8 cellular contexts compared by ENCODE assay signal in the genomic region with DNA sequence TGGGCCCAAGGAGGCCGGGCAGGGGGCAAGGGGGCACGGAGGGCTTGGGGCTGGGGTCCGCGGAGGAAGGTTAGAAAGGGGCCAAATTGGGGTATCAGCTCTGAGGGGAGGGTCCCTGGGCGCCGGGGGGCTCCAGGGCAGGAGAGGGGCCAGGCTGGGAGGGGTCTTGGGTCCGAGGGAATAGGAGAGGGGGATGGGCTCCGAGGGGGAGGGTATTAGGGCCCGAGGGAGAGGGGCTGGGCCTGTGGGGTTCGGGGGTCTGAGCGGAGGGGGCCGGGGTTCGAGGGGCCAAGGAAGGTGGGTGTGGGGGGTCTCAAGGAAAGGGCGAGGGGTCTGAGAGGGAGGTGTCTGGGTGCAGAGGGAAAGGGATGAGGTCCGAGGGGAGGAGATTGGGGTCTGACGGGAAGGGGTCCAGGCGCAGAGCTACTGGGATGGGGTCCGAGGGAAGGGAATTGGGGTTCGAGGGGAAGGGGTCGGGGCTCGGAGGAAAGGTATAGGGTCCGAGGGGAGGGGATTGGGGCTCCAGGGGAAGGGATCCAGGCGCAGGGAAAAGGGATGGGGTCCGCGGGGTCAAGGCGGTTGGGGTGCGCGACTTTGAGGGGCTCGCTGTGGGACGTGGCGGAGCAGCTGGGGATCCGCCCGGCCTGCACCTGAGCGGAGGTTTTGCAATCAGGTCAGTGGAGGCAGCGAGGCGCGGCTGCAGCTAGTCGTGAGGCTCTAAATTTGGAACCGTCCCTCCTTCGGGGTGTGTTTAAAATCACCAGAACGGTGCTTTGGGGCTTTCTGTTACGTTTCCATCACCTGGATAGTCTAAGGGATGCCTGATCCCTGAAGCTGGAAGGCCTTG. TPM values are rescaled to one million over a fixed set of nuclear protein-coding genes. Genes with fewer than 3 reads are reported as not detected.
A peak's percentile ranks its signal among the peaks of the same experiment; 100 is the strongest.
DNase-seq lines count a peak whose midpoint lies in the region; FAIRE-seq and TF ChIP-seq lines count a peak whose summit lies in the region.

No MANE protein-coding gene starts in this region.

- peak overlapping the region; percentile 78 for H3K27ac ChIP-seq in SJCRH30

- H3K4me3 Mint-ChIP-seq in progenitor cell of endocrine pancreas (ENCODE audit: low read depth), result peak overlapping the region; percentile 80

- no peak for TF ChIP-seq POLR2A in GM12891 (IDR thresholded peaks at IDR 0.05; ENCODE audit: low read depth, low read length)

- no peaks in the 10 kb centered on the region for H3K9me3 Mint-ChIP-seq in progenitor cell of endocrine pancreas (ENCODE audit: low read depth)

- no peaks in the 10 kb centered on the region for H3K27me3 Mint-ChIP-seq in progenitor cell of endocrine pancreas

- DNase-seq in GM12891 (ENCODE audit: insufficient read length, low spot score) (peak; percentile 66), SJCRH30 (no peak), fibroblast of pulmonary artery (ENCODE audit: low read depth) (no peak), progenitor cell of endocrine pancreas (ENCODE audit: low spot score, unreplicated experiment) (no peak), KG1 (lab: John Stamatoyannopoulos, UW) (no peak), NCI-H524 treated with DMSO at 0.1 percent for 48 hours (lab: John Stamatoyannopoulos, UW) (no peak), inferior parietal cortex (ENCODE audit: extremely low spot score) (no peak), NOMO-1 treated with dmso at 0.1 percent for 144 hours (lab: John Stamatoyannopoulos, UW; ENCODE audit: unreplicated experiment) (no peak)

- no peaks in the 10 kb centered on the region for H3K9me3 ChIP-seq in SJCRH30 (replicated peaks)

- H3K27me3 ChIP-seq in SJCRH30, result no peaks in the 10 kb centered on the region

- FAIRE-seq in GM12891 (lab: Jason Lieb, UNC), result peak; percentile 57

- no peak for TF ChIP-seq CTCF in fibroblast of pulmonary artery (IDR thresholded peaks at IDR 0.05; ENCODE audit: low read length, missing control alignments)
- no peak for TF ChIP-seq CTCF in progenitor cell of endocrine pancreas (IDR thresholded peaks at IDR 0.05; ENCODE audit: unreplicated experiment)

- H3K4me1 Mint-ChIP-seq in progenitor cell of endocrine pancreas (ENCODE audit: low read depth), result peaks cover 15% of the 10 kb centered on the region

- H3K36me3 Mint-ChIP-seq in progenitor cell of endocrine pancreas (ENCODE audit: insufficient read depth), result no peaks in the 10 kb centered on the region

- H3K27ac Mint-ChIP-seq in progenitor cell of endocrine pancreas, result peak overlapping the region; percentile 71

- H3K36me3 ChIP-seq in SJCRH30, result no peaks in the 10 kb centered on the region; the same call in 1 of the 2 replicates

- peaks cover 2% of the 10 kb centered on the region; the same call in 1 of the 2 replicates for H3K4me1 ChIP-seq in SJCRH30

- H3K4me3 ChIP-seq in SJCRH30, result peak overlapping the region; percentile 100
- peak overlapping the region; percentile 83 for H3K4me3 ChIP-seq in fibroblast of pulmonary artery (replicated peaks; ENCODE audit: low read depth, low read length)

TF ChIP-seq in GM12891, 5 proteins besides CTCF, POLR2A, EP300 and RAD21:
- TF ChIP-seq POLR2AphosphoS5 (IDR thresholded peaks at IDR 0.05; ENCODE audit: low read depth, low read length), result no peak
- no peak for TF ChIP-seq PAX5 (IDR thresholded peaks at IDR 0.05; ENCODE audit: insufficient read depth, low read length, severe bottlenecking)
- TF ChIP-seq SPI1 (IDR thresholded peaks at IDR 0.05; ENCODE audit: low read depth, low read length), result no peak
- TF ChIP-seq POU2F2 (IDR thresholded peaks at IDR 0.05; ENCODE audit: low read depth, low read length), result no peak
- no peak for TF ChIP-seq TAF1 (IDR thresholded peaks at IDR 0.05; ENCODE audit: low read depth, low read length)

RNA-seq across cellular contexts. Expression of a gene that starts 0.7 kb away (rescaled TPM):
- polyA plus RNA-seq in GM12891 (2012; ENCODE audit: low read depth, missing spikeins), result 27.9 TPM
- total RNA-seq in SJCRH30 (2014; rRNA removed; shearing (Covaris generic)), result 56.4 and 71.3 TPM in 2 replicates
- 239 and 244 TPM in 2 replicates for total RNA-seq in progenitor cell of endocrine pancreas
